In genomic region chr6:84329077-84329476, GRCh38 we compare ENCODE assay signal across 24 cellular contexts.
"Had no signal": no experiment of that assay in that cellular context is flagged by ENCODE, and none has a peak within 500 bp of the region (broad histone marks: within the 10 kb centered on the region; RNA-seq: fewer than 3 reads in every experiment).

No MANE protein-coding gene starts in this region.

- DNase-seq: activated B cell treated with CpG ODN at 0.5 μM for 24 hours; activated CD4-positive, alpha-beta T cell treated with anti-CD3 and anti-CD28 coated beads for 1 hour; activated CD4-positive, alpha-beta T cell treated with anti-CD3 and anti-CD28 coated beads, Interleukin-2, amount 10 ng/mL, durations not matched to agents 24 days and 14 days; activated CD4-positive, alpha-beta T cell treated with anti-CD3 and anti-CD28 coated beads, Interleukin-2, amount 50 U/mL, for 48 hours; activated CD8-positive, alpha-beta memory T cell treated with anti-CD3 and anti-CD28 coated beads, Interleukin-2, amount 10 ng/mL, durations not matched to agents 7 days and 5 days; activated effector memory CD4-positive, alpha-beta T cell treated with anti-CD3 and anti-CD28 coated beads, Interleukin-2, amount 50 U/mL, for 16 hours; activated naive CD4-positive, alpha-beta T cell treated with Interleukin-2 at 50 U/mL for 16 hours; activated naive CD8-positive, alpha-beta T cell treated with anti-CD3 and anti-CD28 coated beads, Interleukin-2, amount 50 U/mL, for 24 hours; activated T-cell treated with anti-CD3 and anti-CD28 coated beads, Interleukin-2, amount 50 U/mL, for 24 hours; amniotic stem cell; body of pancreas; MG63; NCI-H1105; NCI-H1436; NCI-H1694 treated with DMSO at 0.1 percent for 48 hours; NCI-H2029 treated with DMSO at 0.1 percent for 48 hours; NCI-H446; NCI-H524; NCI-H748 treated with DMSO at 0.1 percent for 48 hours; SIG-M5; T-helper 17 cell; T-helper 9 cell had no signal

- ATAC-seq: activated CD8-positive, alpha-beta memory T cell treated with anti-CD3 and anti-CD28 coated beads, Interleukin-2, amount 10 ng/mL, durations not matched to agents 7 days and 5 days; activated naive CD4-positive, alpha-beta T cell treated with anti-CD3 and anti-CD28 coated beads, Interleukin-2, amount 50 U/mL, for 72 hours; activated naive CD8-positive, alpha-beta T cell treated with anti-CD3 and anti-CD28 coated beads, Interleukin-2, amount 50 U/mL, for 24 hours; body of pancreas; T-helper 17 cell had no signal

- H3K36me3 ChIP-seq: ascending aorta, MG63 had no signal

- H3K27me3 ChIP-seq: ascending aorta, body of pancreas, MG63 had no signal

- H3K4me1 ChIP-seq: ascending aorta, body of pancreas had no signal

- H3K27ac ChIP-seq: ascending aorta, body of pancreas had no signal

- H3K4me3 ChIP-seq: ascending aorta, body of pancreas, MG63 had no signal
